Comparison of ENCODE assay signal across 8 cellular contexts in genomic region chr9:35732185-35733108, GRCh38. TPM values are rescaled to one million over a fixed set of nuclear protein-coding genes. Genes with fewer than 3 reads are reported as not detected.
DNase-seq lines count a peak whose midpoint lies in the region; ATAC-seq and TF ChIP-seq lines count a peak whose summit lies in the region.

Gene CREB3, plus strand, starts transcription at chr9:35732666. Its CDS starts 107 bp downstream, at chr9:35732773.
Gene TLN1, minus strand, starts transcription at chr9:35732195. Its CDS starts 6,501 bp downstream, at chr9:35725694.

- peak within 1 kb of the TSS; percentile 79 for H3K27ac ChIP-seq in PC-9
- peak within 1 kb of the TSS; percentile 98 for H3K27ac ChIP-seq in mucosa of rectum (ENCODE audit: low read depth in 2 of 2, low read length in 2 of 2)

- no peak for TF ChIP-seq CTCF in PC-9 (conservative IDR thresholded peaks at IDR 0.05)
- no peak for TF ChIP-seq CTCF in epithelial cell of proximal tubule (conservative IDR thresholded peaks at IDR 0.05; ENCODE audit: low read depth, low read length)

- H3F3A ChIP-seq in PC-9 (ENCODE audit: insufficient read depth, low read depth) = peaks cover 37% of the 10 kb centered on the region

- peaks cover 58% of the 10 kb centered on the region for H3K79me2 ChIP-seq in PC-9 (ENCODE audit: low read depth)

- no peaks in the 10 kb centered on the region for H3K9me3 ChIP-seq in PC-9 (ENCODE audit: insufficient read depth, low read depth)
- no peaks in the 10 kb centered on the region for H3K9me3 ChIP-seq in mucosa of rectum (ENCODE audit: control insufficient read depth in 2 of 2, low read length in 2 of 2)

- peak within 1 kb of the TSS; percentile 89 for H3K4me2 ChIP-seq in PC-9

- intact Hi-C loops in PC-9 (cut with micrococcal nuclease; ENCODE audit: unreplicated experiment) = loop anchor here (1.0 to 10.0 kb wide), 5 partner anchors 16 to 248 kb away; partner anchors contain the start of genes CCDC107, GBA2, RGP1 and RMRP

- DNase-seq in DMS53 treated with DMSO at 0.1 percent for 48 hours (lab: John Stamatoyannopoulos, UW; ENCODE audit: unreplicated experiment) (peak; percentile 89), KBM-7 (peak; percentile 99), PC-9 (peak; percentile 92 to 96), epithelial cell of proximal tubule (ENCODE audit: low read depth) (peak; percentile 86)
- peak; percentile 96 for DNase-seq in activated T-cell treated with anti-CD3 and anti-CD28 coated beads, Interleukin-2, amount 50 U/mL, for 1 hour
- peak; percentile 90 to 92 for DNase-seq in stimulated activated CD8-positive, alpha-beta memory T cell treated with anti-CD3 and anti-CD28 coated beads, Interleukin-7, amount 100 ng/mL, for 1 hour (ENCODE audit: low read depth in 2 of 2)

- H3K9me2 ChIP-seq in PC-9 (ENCODE audit: insufficient read depth) = no peaks in the 10 kb centered on the region

- BruUV-seq in PC-9 (replicated peaks; lab: Mats Ljungman, UMichigan) = TSS peak; percentile 56

- POLR2A ChIA-PET in PC-9 (lab: Charles Lee; ENCODE audit: unreplicated experiment) = interaction anchor here (0.7 to 2.4 kb wide), 4 partner anchors 17 to 81 kb away, joined by 3 to 28 read pairs (median 6); partner anchors contain the start of genes CCDC107 and RMRP

- H3K4me3 ChIP-seq in PC-9 (peak within 1 kb of the TSS; percentile 86), epithelial cell of proximal tubule (ENCODE audit: low read depth, low read length) (peak within 1 kb of the TSS; percentile 94), mucosa of rectum (ENCODE audit: low read length in 2 of 2) (peak within 1 kb of the TSS; percentile 89 to 94)

- 0 out of 2 replicates have a peak, but pooled peaks cover 12% of the 10 kb centered on the region for H3K36me3 ChIP-seq in PC-9 (ENCODE audit: low read depth)
- H3K36me3 ChIP-seq in mucosa of rectum (ENCODE audit: control insufficient read depth in 2 of 2, insufficient read depth in 2 of 2, low read length in 2 of 2) = peaks cover 27 to 29% of the 10 kb centered on the region in 2 donors

- H4K20me1 ChIP-seq in PC-9 (ENCODE audit: insufficient read depth) = peaks cover 6% of the 10 kb centered on the region; the same call in 1 of the 2 replicates

- CTCF ChIA-PET in PC-9 (lab: Charles Lee) = interaction anchor here (0.9 to 1.6 kb wide), 3 partner anchors 16 to 71 kb away, joined by 3 to 4 read pairs (median 4); no protein-coding TSS in a partner anchor

- H3K9ac ChIP-seq in mucosa of rectum (ENCODE audit: low read depth in 1 of 2, low read length in 2 of 2) = peak within 1 kb of the TSS; percentile 88 to 98

- ATAC-seq in GM21717 (IDR thresholded peaks at IDR 0.05; ENCODE audit: unreplicated experiment) = peak; percentile 77

- H3K27me3 ChIP-seq in PC-9 (ENCODE audit: insufficient read depth, low read depth) (no peaks in the 10 kb centered on the region), mucosa of rectum (ENCODE audit: control insufficient read depth in 2 of 2, insufficient read depth in 2 of 2, low read length in 2 of 2) (no peaks in the 10 kb centered on the region)

- H3K4me1 ChIP-seq in PC-9 (replicated peaks; ENCODE audit: insufficient read depth) (peaks cover 46% of the 10 kb centered on the region), mucosa of rectum (ENCODE audit: control insufficient read depth in 2 of 2, insufficient read depth in 2 of 2, low read length in 2 of 2) (peaks cover 54 to 61% of the 10 kb centered on the region in 2 donors)

- H2AFZ ChIP-seq in PC-9 = peak within 1 kb of the TSS; percentile 93

- in situ Hi-C loops in KBM-7 (cut with MboI; ENCODE audit: low pct_unique_long_range_greater_than_20kb, low sequenced_read_pairs) = no loop called here

RNA-seq across cellular contexts. Expression of gene CREB3, which starts in this region (rescaled TPM):
- total RNA-seq in PC-9 (2021) (22.4 and 23.6 TPM in 2 replicates), epithelial cell of proximal tubule (49.9 and 66.4 TPM in 2 replicates)

RNA-seq across cellular contexts. Expression of gene TLN1, which starts in this region (rescaled TPM):
- 101 and 114 TPM in 2 replicates for total RNA-seq in PC-9 (2021)
- total RNA-seq in epithelial cell of proximal tubule = 114 and 177 TPM in 2 replicates

Comparison
In these comparisons a context has a peak if more than half of its experiments do, and no peak if none do; other contexts are left out.
1. Peak in every context shown above with its lines: DNase-seq, ATAC-seq, H3K4me3 ChIP-seq and H3K27ac ChIP-seq.